Comparison of ENCODE assay signal across 28 cellular contexts in genomic region chr12:116975779-116976393, GRCh38.
DNase-seq lines count a peak whose midpoint lies in the region; ATAC-seq, FAIRE-seq and TF ChIP-seq lines count a peak whose summit lies in the region.
"Had no signal": no experiment of that assay in that cellular context is flagged by ENCODE, and none has a peak within 500 bp of the region (broad histone marks: within the 10 kb centered on the region; RNA-seq: fewer than 3 reads in every experiment).

No MANE protein-coding gene starts in this region.

- ATAC-seq in GM21717 (IDR thresholded peaks at IDR 0.05; ENCODE audit: unreplicated experiment) (no peak), GM19463 (IDR thresholded peaks at IDR 0.05; ENCODE audit: unreplicated experiment) (no peak)
- ATAC-seq: stimulated activated memory B cell treated with anti-CD40 and anti-IgM and Interleukin-4, amounts not matched to agents 10 μg/mL and 1 μg/mL and 100 μg/mL, for 72 hours; T-cell had no signal

- no peaks in the 10 kb centered on the region for H4K20me1 ChIP-seq in fibroblast of lung (ENCODE audit: control insufficient read depth, extremely low read depth, insufficient read depth, low read length)

- H3K9me3 ChIP-seq in fibroblast of lung (ENCODE audit: control insufficient read depth, insufficient read depth, low read depth, low read length): no peaks in the 10 kb centered on the region
- H3K9me3 ChIP-seq: esophagus squamous epithelium had no signal

- no peaks in the 10 kb centered on the region for H3K79me2 ChIP-seq in fibroblast of lung (ENCODE audit: control insufficient read depth, insufficient read depth, low read length)

- H2AFZ ChIP-seq in fibroblast of lung (ENCODE audit: low read length): no peak overlapping the region

- DNase-seq in AG09309 (ENCODE audit: low read depth) (peak; percentile 48), HCEC 1CT (peak; percentile 42), astrocyte of the hippocampus (ENCODE audit: low read depth, low spot score) (peak; percentile 37), fibroblast of lung (ENCODE audit: low read depth in 2 of 2) (peak; percentile 34 to 57), GM12891 (ENCODE audit: insufficient read length, low spot score) (no peak), islet precursor cell (no peak)
- DNase-seq: ACHN; activated CD4-positive, alpha-beta T cell treated with anti-CD3 and anti-CD28 coated beads, Interleukin-2, amount 10 ng/mL, durations not matched to agents 24 days and 14 days; activated CD8-positive, alpha-beta memory T cell treated with anti-CD3 and anti-CD28 coated beads for 24 hours; activated T-cell treated with anti-CD3 and anti-CD28 coated beads for 4 hours; central memory CD4-positive, alpha-beta T cell; COR-L47; esophagus squamous epithelium; immature natural killer cell; mammary epithelial cell; NCI-H1048; NCI-H1694; NCI-H446; NCI-H82; SIG-M5; substantia nigra; T-cell had no signal

- no peak overlapping the region for H3K4me2 ChIP-seq in fibroblast of lung (ENCODE audit: extremely low read depth, insufficient read depth, low read length)

- H3K36me3 ChIP-seq in fibroblast of lung (ENCODE audit: control insufficient read depth, insufficient read depth, low read length): no peaks in the 10 kb centered on the region

- H3K4me3 ChIP-seq in AG09309 (ENCODE audit: control insufficient read depth, low read depth, low read length) (no peak overlapping the region), fibroblast of lung (replicated peaks in 1 of 4; ENCODE audit: control extremely low read depth in 1 of 4, insufficient read depth in 1 of 4, low read depth in 3 of 4, low read length in 4 of 4) (no peak overlapping the region)
- H3K4me3 ChIP-seq: esophagus squamous epithelium had no signal

- TF ChIP-seq CTCF in AG09309 (IDR thresholded peaks at IDR 0.05; ENCODE audit: control insufficient read depth, insufficient read depth, low read depth, low read length, missing control alignments) (no peak), fibroblast of lung (conservative IDR thresholded peaks at IDR 0.05 in 1 of 2, IDR thresholded peaks at IDR 0.05 in 1 of 2; ENCODE audit: low read depth in 1 of 2, low read length in 2 of 2) (no peak)

- TF ChIP-seq POLR2A in GM12891 (IDR thresholded peaks at IDR 0.05; ENCODE audit: low read depth, low read length): no peak

- H3K4me1 ChIP-seq in fibroblast of lung (ENCODE audit: control insufficient read depth, extremely low read depth, insufficient read depth, low read length): no peaks in the 10 kb centered on the region
- H3K4me1 ChIP-seq: esophagus squamous epithelium had no signal

- no peak overlapping the region for H3K27ac ChIP-seq in fibroblast of lung (ENCODE audit: insufficient read depth, low read length)
- H3K27ac ChIP-seq: C4-2B, esophagus squamous epithelium had no signal

- H3K27me3 ChIP-seq in fibroblast of lung (ENCODE audit: control insufficient read depth, insufficient read depth, low read length): no peaks in the 10 kb centered on the region
- H3K27me3 ChIP-seq: esophagus squamous epithelium had no signal

- FAIRE-seq in GM12891 (lab: Jason Lieb, UNC): no peak
- FAIRE-seq: H54, RCC 7860 had no signal

- no peak overlapping the region for H3K9ac ChIP-seq in fibroblast of lung (ENCODE audit: insufficient read depth, low read length)

TF ChIP-seq in GM12891, 5 proteins besides CTCF, POLR2A, EP300 and RAD21:
- TF ChIP-seq SPI1 (IDR thresholded peaks at IDR 0.05; ENCODE audit: low read depth, low read length) (no peak), PAX5 (IDR thresholded peaks at IDR 0.05; ENCODE audit: insufficient read depth, low read length, severe bottlenecking) (no peak), POU2F2 (IDR thresholded peaks at IDR 0.05; ENCODE audit: low read depth, low read length) (no peak), TAF1 (IDR thresholded peaks at IDR 0.05; ENCODE audit: low read depth, low read length) (no peak), POLR2AphosphoS5 (IDR thresholded peaks at IDR 0.05; ENCODE audit: low read depth, low read length) (no peak)

Comparison
In these comparisons a context has a peak if more than half of its experiments do, and no peak if none do; other contexts are left out.
1. DNase-seq: peak in AG09309 (single experiment), HCEC 1CT (single experiment), astrocyte of the hippocampus (single experiment) and fibroblast of lung (2 of 2); none in GM12891 (single experiment) and islet precursor cell (single experiment).